ENCODE assay signal across 25 cellular contexts in genomic region chr7:137209151-137209822, GRCh38.
DNase-seq lines count a peak whose midpoint lies in the region; ATAC-seq and TF ChIP-seq lines count a peak whose summit lies in the region.
"Had no signal": no experiment of that assay in that cellular context is flagged by ENCODE, and none has a peak within 500 bp of the region (broad histone marks: within the 10 kb centered on the region; RNA-seq: fewer than 3 reads in every experiment).

No MANE protein-coding gene starts in this region.

- H3K9me3 ChIP-seq in heart right ventricle = peaks cover 0 to 52% (median 0%) of the 10 kb centered on the region in 11 donors
- H3K9me3 ChIP-seq: gastroesophageal sphincter, SJCRH30, vagina had no signal

- in situ Hi-C loops in astrocyte of the spinal cord (cut with HindIII; ENCODE audit: low sequenced_read_pairs) = no loop called here

- no peaks in the 10 kb centered on the region for H3K4me1 ChIP-seq in heart right ventricle
- H3K4me1 ChIP-seq: gastroesophageal sphincter, parathyroid adenoma, SJCRH30, vagina had no signal

- H3K27me3 ChIP-seq in heart right ventricle = no peaks in the 10 kb centered on the region
- H3K27me3 ChIP-seq: dorsolateral prefrontal cortex, gastroesophageal sphincter, SJCRH30, vagina had no signal

- intact Hi-C loops in heart right ventricle (cut with DNase I) = no loop called here

- ATAC-seq in heart right ventricle (no peak), HG03378 (IDR thresholded peaks at IDR 0.05; ENCODE audit: unreplicated experiment) (no peak)
- ATAC-seq: activated naive CD8-positive, alpha-beta T cell treated with anti-CD3 and anti-CD28 coated beads, Interleukin-2, amount 50 U/mL, for 24 hours; gastroesophageal sphincter; naive thymus-derived CD8-positive, alpha-beta T cell; Panc1; sciatic nerve had no signal

- WGBS in heart right ventricle, 2 donors = 70 to 80% methylated on average over 5 of the region's 5 CpGs

- H3K4me3 ChIP-seq in AG10803 (ENCODE audit: low read length) (no peak overlapping the region), astrocyte of the spinal cord (ENCODE audit: low read depth, low read length) (no peak overlapping the region), heart right ventricle (no peak overlapping the region)
- H3K4me3 ChIP-seq: dorsolateral prefrontal cortex, gastroesophageal sphincter, GM23248, SJCRH30, vagina had no signal

- DNase-seq in AG10803 (ENCODE audit: low read depth) (peak; percentile 5), NCI-H1436 treated with DMSO at 0.1 percent for 48 hours (lab: John Stamatoyannopoulos, UW) (peak; percentile 5), astrocyte of the spinal cord (ENCODE audit: low read depth, low spot score) (peak; percentile 23), iris pigment epithelial cell (ENCODE audit: low read depth) (peak; percentile 1), heart right ventricle (no peak), SW480 (ENCODE audit: low spot score) (no peak), T-helper 9 cell (no peak)
- DNase-seq: ACHN; activated CD8-positive, alpha-beta memory T cell treated with anti-CD3 and anti-CD28 coated beads, Interleukin-2, amount 50 U/mL, for 48 hours; activated naive CD8-positive, alpha-beta T cell treated with anti-CD3 and anti-CD28 coated beads, Interleukin-2, amount 50 U/mL, for 24 hours; dorsolateral prefrontal cortex; GM23248; Kasumi-1; naive thymus-derived CD8-positive, alpha-beta T cell; NCI-H2227 treated with DMSO at 0.1 percent for 48 hours; T-helper 2 cell had no signal

- TF ChIP-seq CTCF in AG10803 (conservative IDR thresholded peaks at IDR 0.05; ENCODE audit: low read length) = no peak
- TF ChIP-seq CTCF in astrocyte of the spinal cord (IDR thresholded peaks at IDR 0.05; ENCODE audit: low read depth, low read length) = no peak
- no peak for TF ChIP-seq CTCF in heart right ventricle (IDR thresholded peaks at IDR 0.05)

- H3K27ac ChIP-seq in heart right ventricle = no peak overlapping the region
- H3K27ac ChIP-seq: C4-2B, dorsolateral prefrontal cortex, epithelial cell of prostate, gastroesophageal sphincter, GM23248, parathyroid adenoma, SJCRH30, vagina had no signal

- no peaks in the 10 kb centered on the region for H3K36me3 ChIP-seq in heart right ventricle
- H3K36me3 ChIP-seq: gastroesophageal sphincter, SJCRH30, vagina had no signal

Comparison
In these comparisons a context has a peak if more than half of its experiments do, and no peak if none do; other contexts are left out.
1. DNase-seq: peak in AG10803 (single experiment), NCI-H1436 treated with DMSO at 0.1 percent for 48 hours (single experiment), astrocyte of the spinal cord (single experiment) and iris pigment epithelial cell (single experiment); none in heart right ventricle (0 of 2), SW480 (single experiment) and T-helper 9 cell (single experiment).